In the genomic region with DNA sequence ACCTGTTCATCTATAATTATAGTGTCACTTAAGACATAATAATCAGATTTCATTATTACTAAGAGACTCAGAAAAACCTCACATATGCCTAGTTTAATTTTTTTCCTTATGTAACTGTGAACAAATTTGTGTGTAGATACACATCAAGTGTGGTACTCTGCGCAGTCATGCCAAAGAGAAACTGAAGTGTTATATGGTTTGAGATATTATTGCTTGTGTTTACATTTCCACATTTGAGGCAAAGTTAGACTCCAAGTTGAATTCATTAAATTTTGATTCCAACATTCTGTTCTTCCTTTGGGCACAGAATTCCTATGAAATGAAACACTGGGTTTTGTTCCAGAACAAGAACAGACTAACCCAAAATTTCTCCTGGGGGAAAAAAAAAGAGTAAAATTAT, we compare ENCODE assay signal across 9 cellular contexts. TPM values are rescaled to one million over a fixed set of nuclear protein-coding genes. Genes with fewer than 3 reads are reported as not detected.
DNase-seq lines count a peak whose midpoint lies in the region; TF ChIP-seq lines count a peak whose summit lies in the region.
"Had no signal": no experiment of that assay in that cellular context is flagged by ENCODE, and none has a peak within 500 bp of the region (broad histone marks: within the 10 kb centered on the region; RNA-seq: fewer than 3 reads in every experiment).

No MANE protein-coding gene starts in this region.

- peaks cover 0 to 3% of the 10 kb centered on the region in 2 donors for H3K27me3 Mint-ChIP-seq in CD8-positive, alpha-beta memory T cell

- intact Hi-C loops in ovary (cut with DNase I): no loop called here

- POLR2A ChIA-PET in CD8-positive, alpha-beta memory T cell (lab: Charles Lee): interaction anchor here (0.7 to 4.5 kb wide), 3 partner anchors 13 to 132 kb away, joined by 3 to 53 read pairs (median 3); no protein-coding TSS in a partner anchor

- TF ChIP-seq CTCF in epithelial cell of esophagus (IDR thresholded peaks at IDR 0.05; ENCODE audit: insufficient read depth, low read depth, low read length, missing control alignments) (no peak), ovary (IDR thresholded peaks at IDR 0.05) (no peak)

- H3K4me3 ChIP-seq in CD8-positive, alpha-beta memory T cell (ENCODE audit: low read length): peak overlapping the region; percentile 97
- H3K4me3 ChIP-seq in epithelial cell of esophagus (ENCODE audit: low read length) (peak overlapping the region; percentile 76), ovary (peak overlapping the region; percentile 84)

- no peak for TF ChIP-seq POLR2A in ovary (IDR thresholded peaks at IDR 0.05)

- CTCF ChIA-PET in CD8-positive, alpha-beta memory T cell (lab: Charles Lee): interaction anchor here (1.4 kb wide), 1 partner anchor 73 kb away, joined by 4 read pairs; no protein-coding TSS in a partner anchor

- no peaks in the 10 kb centered on the region for H3K9me3 Mint-ChIP-seq in CD8-positive, alpha-beta memory T cell

- DNase-seq in CD8-positive, alpha-beta memory T cell: no peak
- DNase-seq in OCI-M1 (lab: John Stamatoyannopoulos, UW) (peak; percentile 58), epithelial cell of esophagus (ENCODE audit: low read depth) (no peak), ovary (no peak), cerebellum (ENCODE audit: low spot score) (no peak), COLO829 (ENCODE audit: low spot score) (no peak), DMS153 (lab: John Stamatoyannopoulos, UW) (no peak), NCI-H345 treated with DMSO at 0.1 percent for 48 hours (lab: John Stamatoyannopoulos, UW; ENCODE audit: unreplicated experiment) (no peak)
- DNase-seq: NCI-H187 treated with DMSO at 0.1 percent for 48 hours had no signal

- H3K4me1 ChIP-seq in CD8-positive, alpha-beta memory T cell (ENCODE audit: insufficient read depth, low read length): peaks cover 54% of the 10 kb centered on the region
- H3K4me1 ChIP-seq in ovary (ENCODE audit: insufficient read depth): peaks cover 7% of the 10 kb centered on the region

- peaks cover 0 to 34% (median 9%) of the 10 kb centered on the region in 3 donors for H3K36me3 Mint-ChIP-seq in CD8-positive, alpha-beta memory T cell

- peak overlapping the region; percentile 89 to 100 (median 99) for H3K4me3 Mint-ChIP-seq in CD8-positive, alpha-beta memory T cell

- 55 to 76% (median 66%) methylated on average over 1 of the region's 1 CpG for WGBS in ovary, 3 donors

- H3K36me3 ChIP-seq in CD8-positive, alpha-beta memory T cell (ENCODE audit: insufficient read depth, low read length): peaks cover 7% of the 10 kb centered on the region
- H3K36me3 ChIP-seq in ovary: no peaks in the 10 kb centered on the region

- no peak for TF ChIP-seq EP300 in ovary (IDR thresholded peaks at IDR 0.05)

- no peaks in the 10 kb centered on the region for H3K27me3 ChIP-seq in CD8-positive, alpha-beta memory T cell (ENCODE audit: insufficient read depth, low read length, poor library complexity, severe bottlenecking)
- no peaks in the 10 kb centered on the region for H3K27me3 ChIP-seq in ovary

- peak overlapping the region; percentile 96 for H3K27ac ChIP-seq in CD8-positive, alpha-beta memory T cell (ENCODE audit: low read depth, low read length)
- peak overlapping the region in 1 of 2 donors; percentile 97 for H3K27ac ChIP-seq in ovary

- H3K4me1 Mint-ChIP-seq in CD8-positive, alpha-beta memory T cell: peaks cover 62 to 73% (median 65%) of the 10 kb centered on the region in 3 donors

- no peaks in the 10 kb centered on the region for H3K9me3 ChIP-seq in CD8-positive, alpha-beta memory T cell (ENCODE audit: low read length)
- no peaks in the 10 kb centered on the region for H3K9me3 ChIP-seq in ovary

- peak overlapping the region; percentile 83 to 100 (median 98) for H3K27ac Mint-ChIP-seq in CD8-positive, alpha-beta memory T cell

RNA-seq across cellular contexts. Expression of a gene that starts 2.2 kb away (rescaled TPM):
- total RNA-seq in CD8-positive, alpha-beta memory T cell: 100 to 1,000 TPM; 386 to 391 TPM
- 303 TPM for polyA plus RNA-seq in CD8-positive, alpha-beta memory T cell
- 100 to 1,000 TPM; 117 to 152 (median 127) TPM for total RNA-seq in ovary
- polyA plus RNA-seq in ovary: 10 to 100 TPM; 39.7 to 66.1 TPM
- 69.0 TPM for total RNA-seq in cerebellum
